ENCODE assay signal across 27 cellular contexts in the genomic region with DNA sequence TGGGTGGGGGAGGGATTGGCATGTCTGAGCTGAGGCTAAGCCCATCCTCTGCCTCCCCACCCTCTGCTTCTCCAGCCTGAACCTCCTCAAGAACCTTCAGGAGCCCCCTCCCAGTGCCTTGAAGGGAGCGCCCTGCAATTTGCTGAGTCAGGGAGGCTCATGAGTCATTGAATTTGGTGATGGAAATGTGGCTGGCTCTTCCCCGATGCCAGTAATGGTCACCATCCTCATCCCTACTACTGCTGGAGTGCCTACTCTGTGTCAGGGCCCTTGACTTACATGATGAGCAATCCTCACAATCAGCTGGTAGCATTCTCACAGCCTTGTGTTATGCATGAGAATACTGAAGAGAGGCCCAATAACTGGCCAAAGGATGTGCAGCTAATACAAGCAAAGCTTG. TPM values are rescaled to one million over a fixed set of nuclear protein-coding genes. Genes with fewer than 3 reads are reported as not detected.
"Had no signal": no experiment of that assay in that cellular context is flagged by ENCODE, and none has a peak within 500 bp of the region (broad histone marks: within the 10 kb centered on the region; RNA-seq: fewer than 3 reads in every experiment).

No MANE protein-coding gene starts in this region.

- ATAC-seq: activated CD4-positive, alpha-beta T cell treated with anti-CD3 and anti-CD28 coated beads for 36 hours; activated T-helper 17 cell treated with anti-CD3 and anti-CD28 coated beads, Interleukin-2, amount 50 U/mL, for 72 hours; heart right ventricle; left colon; lower lobe of right lung; naive thymus-derived CD4-positive, alpha-beta T cell; WTC11 had no signal

- H3K4me3 ChIP-seq: coronary artery, esophagus squamous epithelium, heart right ventricle, lower lobe of right lung, sigmoid colon, spleen, thoracic aorta had no signal

- H3K27me3 Mint-ChIP-seq: activated T-cell treated with anti-CD3 and anti-CD28 coated beads, Interleukin-2, amount 50 U/mL, for 24 hours had no signal

- DNase-seq: activated CD4-positive, alpha-beta T cell treated with anti-CD3 and anti-CD28 coated beads for 36 hours; activated CD4-positive, alpha-beta T cell treated with anti-CD3 and anti-CD28 coated beads, Interleukin-2, amount 50 U/mL, for 4 hours; activated CD8-positive, alpha-beta memory T cell treated with anti-CD3 and anti-CD28 coated beads for 24 hours; activated CD8-positive, alpha-beta memory T cell treated with anti-CD3 and anti-CD28 coated beads, Interleukin-2, amount 50 U/mL, for 4 hours; activated naive CD4-positive, alpha-beta T cell treated with Interleukin-2 at 50 U/mL for 16 hours; activated naive CD8-positive, alpha-beta T cell treated with anti-CD3 and anti-CD28 coated beads for 36 hours; activated T-cell treated with anti-CD3 and anti-CD28 coated beads, Interleukin-2, amount 50 U/mL, for 24 hours; cerebellar nuclear complex; endodermal cell; esophagus squamous epithelium; heart right ventricle; left colon; lower lobe of right lung; naive thymus-derived CD4-positive, alpha-beta T cell; occipital lobe; sigmoid colon; spleen; stimulated activated CD4-positive, alpha-beta T cell treated with anti-CD3 and anti-CD28 coated beads, Interleukin-4, amount 100 ng/mL, for 1 hour; stimulated activated naive CD4-positive, alpha-beta T cell treated with Interleukin-2 at 50 U/mL for 16 hours; T-helper 9 cell had no signal

- H3K4me1 Mint-ChIP-seq: activated CD4-positive, alpha-beta T cell treated with anti-CD3 and anti-CD28 coated beads for 36 hours; activated naive CD8-positive, alpha-beta T cell treated with anti-CD3 and anti-CD28 coated beads for 36 hours; activated T-helper 17 cell treated with anti-CD3 and anti-CD28 coated beads, Interleukin-2, amount 50 U/mL, for 72 hours; naive thymus-derived CD4-positive, alpha-beta T cell had no signal

- H3K4me3 Mint-ChIP-seq: activated CD4-positive, alpha-beta T cell treated with anti-CD3 and anti-CD28 coated beads for 36 hours; activated naive CD8-positive, alpha-beta T cell treated with anti-CD3 and anti-CD28 coated beads for 36 hours; activated T-cell treated with anti-CD3 and anti-CD28 coated beads, Interleukin-2, amount 50 U/mL, for 24 hours; activated T-helper 17 cell treated with anti-CD3 and anti-CD28 coated beads, Interleukin-2, amount 50 U/mL, for 72 hours; endodermal cell; naive thymus-derived CD4-positive, alpha-beta T cell; neural crest cell; type B pancreatic cell; WTC11 had no signal

- H3K36me3 ChIP-seq: esophagus squamous epithelium, heart right ventricle, lower lobe of right lung, sigmoid colon, spleen, thoracic aorta had no signal

- H3K9me3 Mint-ChIP-seq: activated naive CD8-positive, alpha-beta T cell treated with anti-CD3 and anti-CD28 coated beads for 36 hours; activated T-cell treated with anti-CD3 and anti-CD28 coated beads, Interleukin-2, amount 50 U/mL, for 24 hours; endodermal cell; type B pancreatic cell; WTC11 had no signal

- H3K9me3 ChIP-seq: esophagus squamous epithelium, heart right ventricle, lower lobe of right lung, sigmoid colon, spleen, thoracic aorta had no signal

- H3K27ac ChIP-seq: coronary artery, esophagus squamous epithelium, heart right ventricle, lower lobe of right lung, sigmoid colon, spleen, thoracic aorta had no signal

- H3K36me3 Mint-ChIP-seq: activated naive CD8-positive, alpha-beta T cell treated with anti-CD3 and anti-CD28 coated beads for 36 hours; naive thymus-derived CD4-positive, alpha-beta T cell; type B pancreatic cell; WTC11 had no signal

- H3K27me3 ChIP-seq: esophagus squamous epithelium, sigmoid colon, spleen had no signal

- H3K4me1 ChIP-seq: esophagus squamous epithelium, heart right ventricle, lower lobe of right lung, sigmoid colon, spleen had no signal

- H3K27ac Mint-ChIP-seq: activated CD4-positive, alpha-beta T cell treated with anti-CD3 and anti-CD28 coated beads for 36 hours; activated naive CD8-positive, alpha-beta T cell treated with anti-CD3 and anti-CD28 coated beads for 36 hours; activated T-cell treated with anti-CD3 and anti-CD28 coated beads, Interleukin-2, amount 50 U/mL, for 24 hours; activated T-helper 17 cell treated with anti-CD3 and anti-CD28 coated beads, Interleukin-2, amount 50 U/mL, for 72 hours; endodermal cell; naive thymus-derived CD4-positive, alpha-beta T cell; type B pancreatic cell; WTC11 had no signal

RNA-seq across cellular contexts. Expression of a gene that starts 28.7 kb away (rescaled TPM):
- total RNA-seq: activated CD4-positive, alpha-beta T cell treated with anti-CD3 and anti-CD28 coated beads for 36 hours; activated naive CD8-positive, alpha-beta T cell treated with anti-CD3 and anti-CD28 coated beads for 36 hours; activated T-helper 17 cell treated with anti-CD3 and anti-CD28 coated beads, Interleukin-2, amount 50 U/mL, for 72 hours; T-helper 1 cell treated with Interleukin-12 subunit alpha and Interleukin-12 subunit beta and Interleukin-4 antibody, amounts not matched to agents 30 ng/mL and 1 ng/mL, for 36 hours had no signal
- polyA plus RNA-seq: naive thymus-derived CD4-positive, alpha-beta T cell had no signal
